In genomic region chr13:24279267-24279666, GRCh38 we compare ENCODE assay signal across 23 cellular contexts. TPM values are rescaled to one million over a fixed set of nuclear protein-coding genes. Genes with fewer than 3 reads are reported as not detected.
DNase-seq lines count a peak whose midpoint lies in the region; ATAC-seq, FAIRE-seq and TF ChIP-seq lines count a peak whose summit lies in the region.
"Had no signal": no experiment of that assay in that cellular context is flagged by ENCODE, and none has a peak within 500 bp of the region (broad histone marks: within the 10 kb centered on the region; RNA-seq: fewer than 3 reads in every experiment).

No MANE protein-coding gene starts in this region.

- peaks cover 44% of the 10 kb centered on the region for H3K36me3 Mint-ChIP-seq in activated CD4-positive, alpha-beta T cell treated with anti-CD3 and anti-CD28 coated beads, Interleukin-2, amount 10 ng/mL, durations not matched to agents 24 days and 14 days (ENCODE audit: low read depth)
- peaks cover 64% of the 10 kb centered on the region for H3K36me3 Mint-ChIP-seq in CD4-positive, alpha-beta T cell (ENCODE audit: low read depth)
- H3K36me3 Mint-ChIP-seq in astrocyte (ENCODE audit: low read depth, unreplicated experiment): peaks cover 9% of the 10 kb centered on the region
- H3K36me3 Mint-ChIP-seq in natural killer cell treated with Interleukin-12 subunit alpha and Interleukin-12 subunit beta and Interleukin-15 and Interleukin-18, amount 100 ng/mL, for 72 hours: peaks cover 6% of the 10 kb centered on the region
- H3K36me3 Mint-ChIP-seq in stimulated activated naive B cell treated with anti-CD40 and anti-IgM and Interleukin-4, amounts not matched to agents 10 μg/mL and 1 μg/mL and 100 μg/mL, for 72 hours: peaks cover 0 to 2% of the 10 kb centered on the region in 2 donors

- no peaks in the 10 kb centered on the region for H3K9me3 Mint-ChIP-seq in activated CD4-positive, alpha-beta T cell treated with anti-CD3 and anti-CD28 coated beads, Interleukin-2, amount 10 ng/mL, durations not matched to agents 24 days and 14 days
- H3K9me3 Mint-ChIP-seq in CD4-positive, alpha-beta T cell: no peaks in the 10 kb centered on the region
- no peaks in the 10 kb centered on the region for H3K9me3 Mint-ChIP-seq in astrocyte (ENCODE audit: unreplicated experiment)
- peaks cover 2% of the 10 kb centered on the region for H3K9me3 Mint-ChIP-seq in natural killer cell treated with Interleukin-12 subunit alpha and Interleukin-12 subunit beta and Interleukin-15 and Interleukin-18, amount 100 ng/mL, for 72 hours
- H3K9me3 Mint-ChIP-seq in stimulated activated naive B cell treated with anti-CD40 and anti-IgM and Interleukin-4, amounts not matched to agents 10 μg/mL and 1 μg/mL and 100 μg/mL, for 72 hours: no peaks in the 10 kb centered on the region

- ATAC-seq in CD4-positive, alpha-beta T cell (ENCODE audit: poor library complexity): no peak
- ATAC-seq in natural killer cell treated with Interleukin-12 subunit alpha and Interleukin-12 subunit beta and Interleukin-15 and Interleukin-18, amount 100 ng/mL, for 72 hours: no peak
- no peak for ATAC-seq in stimulated activated naive B cell treated with anti-CD40 and anti-IgM and Interleukin-4, amounts not matched to agents 10 μg/mL and 1 μg/mL and 100 μg/mL, for 72 hours (replicated peaks)
- ATAC-seq in HG02588 (IDR thresholded peaks at IDR 0.05; ENCODE audit: unreplicated experiment): no peak
- ATAC-seq: body of pancreas, Right ventricle myocardium inferior had no signal

- no peaks in the 10 kb centered on the region for H3K27me3 ChIP-seq in CD4-positive, alpha-beta T cell (ENCODE audit: control insufficient read depth, insufficient read depth, low read length)
- no peaks in the 10 kb centered on the region for H3K27me3 ChIP-seq in astrocyte (ENCODE audit: insufficient read depth, low read length)
- H3K27me3 ChIP-seq: BLaER1, body of pancreas, pancreas, sigmoid colon, vagina had no signal

- no peak for DNase-seq in activated CD4-positive, alpha-beta T cell treated with anti-CD3 and anti-CD28 coated beads, Interleukin-2, amount 10 ng/mL, durations not matched to agents 24 days and 14 days
- DNase-seq in activated CD4-positive, alpha-beta T cell treated with anti-CD3 and anti-CD28 coated beads for 1 hour: no peak
- DNase-seq in CD4-positive, alpha-beta T cell: no peak
- DNase-seq in astrocyte (ENCODE audit: low read depth): no peak
- DNase-seq in natural killer cell treated with Interleukin-12 subunit alpha and Interleukin-12 subunit beta and Interleukin-15 and Interleukin-18, amount 100 ng/mL, for 72 hours (ENCODE audit: low spot score): no peak
- no peak for DNase-seq in stimulated activated naive B cell treated with anti-CD40 and anti-IgM and Interleukin-4, amounts not matched to agents 10 μg/mL and 1 μg/mL and 100 μg/mL, for 72 hours
- no peak for DNase-seq in stimulated activated CD4-positive, alpha-beta T cell treated with anti-CD3 and anti-CD28 coated beads, Interleukin-4, amount 100 ng/mL, for 1 hour
- DNase-seq: body of pancreas, HCEC 1CT, NCI-H1417, NCI-H526 treated with DMSO at 0.1 percent for 48 hours, pancreas, sigmoid colon had no signal

- peaks cover 57% of the 10 kb centered on the region for H3K4me1 Mint-ChIP-seq in activated CD4-positive, alpha-beta T cell treated with anti-CD3 and anti-CD28 coated beads, Interleukin-2, amount 10 ng/mL, durations not matched to agents 24 days and 14 days
- H3K4me1 Mint-ChIP-seq in CD4-positive, alpha-beta T cell (ENCODE audit: low read depth): peaks cover 96% of the 10 kb centered on the region
- peaks cover 29% of the 10 kb centered on the region for H3K4me1 Mint-ChIP-seq in astrocyte (ENCODE audit: low read depth, unreplicated experiment)
- peaks cover 69 to 74% of the 10 kb centered on the region in 2 donors for H3K4me1 Mint-ChIP-seq in natural killer cell treated with Interleukin-12 subunit alpha and Interleukin-12 subunit beta and Interleukin-15 and Interleukin-18, amount 100 ng/mL, for 72 hours (ENCODE audit: low read depth in 2 of 2)
- H3K4me1 Mint-ChIP-seq in stimulated activated naive B cell treated with anti-CD40 and anti-IgM and Interleukin-4, amounts not matched to agents 10 μg/mL and 1 μg/mL and 100 μg/mL, for 72 hours: peaks cover 18 to 30% of the 10 kb centered on the region in 2 donors

- peak overlapping the region; percentile 78 for H3K27ac Mint-ChIP-seq in activated CD4-positive, alpha-beta T cell treated with anti-CD3 and anti-CD28 coated beads, Interleukin-2, amount 10 ng/mL, durations not matched to agents 24 days and 14 days
- peak overlapping the region; percentile 97 for H3K27ac Mint-ChIP-seq in CD4-positive, alpha-beta T cell
- H3K27ac Mint-ChIP-seq in astrocyte (ENCODE audit: unreplicated experiment): peak overlapping the region; percentile 66
- peak overlapping the region; percentile 76 to 78 for H3K27ac Mint-ChIP-seq in natural killer cell treated with Interleukin-12 subunit alpha and Interleukin-12 subunit beta and Interleukin-15 and Interleukin-18, amount 100 ng/mL, for 72 hours
- no peak overlapping the region for H3K27ac Mint-ChIP-seq in stimulated activated naive B cell treated with anti-CD40 and anti-IgM and Interleukin-4, amounts not matched to agents 10 μg/mL and 1 μg/mL and 100 μg/mL, for 72 hours

- H4K20me1 ChIP-seq in astrocyte (ENCODE audit: insufficient read depth, low read length): no peaks in the 10 kb centered on the region
- H4K20me1 ChIP-seq: BLaER1 had no signal

- H3K36me3 ChIP-seq in astrocyte (ENCODE audit: insufficient read depth, low read length): no peaks in the 10 kb centered on the region
- H3K36me3 ChIP-seq: vagina had no signal

- POLR2A ChIA-PET in CD4-positive, alpha-beta T cell (lab: Charles Lee): interaction anchor here (1.1 to 2.8 kb wide), 2 partner anchors 15 to 51 kb away, joined by 3 to 7 read pairs; no protein-coding TSS in a partner anchor

- no peak for TF ChIP-seq CTCF in CD4-positive, alpha-beta T cell (IDR thresholded peaks at IDR 0.05)
- TF ChIP-seq CTCF in astrocyte (IDR thresholded peaks at IDR 0.05; ENCODE audit: insufficient read depth, low read depth, low read length): no peak

- H3K9ac ChIP-seq in astrocyte (ENCODE audit: low read length): no peak overlapping the region
- H3K9ac ChIP-seq: BLaER1 had no signal

- FAIRE-seq in astrocyte (lab: Jason Lieb, UNC): no peak
- FAIRE-seq: colon, endothelial cell of umbilical vein, pancreas had no signal

- no peaks in the 10 kb centered on the region for H3K4me1 ChIP-seq in astrocyte (ENCODE audit: insufficient read depth, low read length)
- H3K4me1 ChIP-seq: body of pancreas, vagina had no signal

- no peak overlapping the region for H2AFZ ChIP-seq in astrocyte (ENCODE audit: low read depth, low read length)

- no peaks in the 10 kb centered on the region for H3K79me2 ChIP-seq in astrocyte (ENCODE audit: insufficient read depth, low read length)

- H3K4me2 ChIP-seq in astrocyte (ENCODE audit: low read length): no peak overlapping the region
- H3K4me2 ChIP-seq: BLaER1 had no signal

- CTCF ChIA-PET in CD4-positive, alpha-beta T cell (lab: Charles Lee): interaction anchor here (0.6 to 1.2 kb wide), 3 partner anchors 9 to 14 kb away, joined by 3 to 4 read pairs (median 3); no protein-coding TSS in a partner anchor

- no peak overlapping the region for H3K4me3 ChIP-seq in astrocyte (ENCODE audit: insufficient read depth, low read depth, low read length)
- H3K4me3 ChIP-seq: BLaER1, body of pancreas, pancreas, sigmoid colon, vagina had no signal

- intact Hi-C loops in activated CD4-positive, alpha-beta T cell treated with anti-CD3 and anti-CD28 coated beads, Interleukin-2, amount 10 ng/mL, durations not matched to agents 24 days and 14 days (cut with micrococcal nuclease): loop anchor here (10.0 kb wide), 1 partner anchor 1006 kb away; the partner anchor contains the start of gene MTMR6
- intact Hi-C loops in CD4-positive, alpha-beta T cell (cut with DNase I, micrococcal nuclease): loop anchor here in 1 of 2 experiments (10.0 kb wide), 1 partner anchor 1006 kb away; the partner anchor contains the start of gene MTMR6

- no peaks in the 10 kb centered on the region for H3K27me3 Mint-ChIP-seq in activated CD4-positive, alpha-beta T cell treated with anti-CD3 and anti-CD28 coated beads, Interleukin-2, amount 10 ng/mL, durations not matched to agents 24 days and 14 days
- no peaks in the 10 kb centered on the region for H3K27me3 Mint-ChIP-seq in CD4-positive, alpha-beta T cell
- no peaks in the 10 kb centered on the region for H3K27me3 Mint-ChIP-seq in astrocyte (ENCODE audit: low read depth, unreplicated experiment)
- H3K27me3 Mint-ChIP-seq in natural killer cell treated with Interleukin-12 subunit alpha and Interleukin-12 subunit beta and Interleukin-15 and Interleukin-18, amount 100 ng/mL, for 72 hours: no peaks in the 10 kb centered on the region
- no peaks in the 10 kb centered on the region for H3K27me3 Mint-ChIP-seq in stimulated activated naive B cell treated with anti-CD40 and anti-IgM and Interleukin-4, amounts not matched to agents 10 μg/mL and 1 μg/mL and 100 μg/mL, for 72 hours

- H3K4me3 Mint-ChIP-seq in activated CD4-positive, alpha-beta T cell treated with anti-CD3 and anti-CD28 coated beads, Interleukin-2, amount 10 ng/mL, durations not matched to agents 24 days and 14 days: peak overlapping the region; percentile 32
- no peak overlapping the region for H3K4me3 Mint-ChIP-seq in CD4-positive, alpha-beta T cell
- peak overlapping the region; percentile 42 for H3K4me3 Mint-ChIP-seq in astrocyte (ENCODE audit: unreplicated experiment)
- peak overlapping the region; percentile 34 for H3K4me3 Mint-ChIP-seq in natural killer cell treated with Interleukin-12 subunit alpha and Interleukin-12 subunit beta and Interleukin-15 and Interleukin-18, amount 100 ng/mL, for 72 hours
- no peak overlapping the region for H3K4me3 Mint-ChIP-seq in stimulated activated naive B cell treated with anti-CD40 and anti-IgM and Interleukin-4, amounts not matched to agents 10 μg/mL and 1 μg/mL and 100 μg/mL, for 72 hours

- H3K9me3 ChIP-seq in CD4-positive, alpha-beta T cell (ENCODE audit: control insufficient read depth, low read length): no peaks in the 10 kb centered on the region
- H3K9me3 ChIP-seq in astrocyte (ENCODE audit: insufficient read depth, low read depth, low read length): no peaks in the 10 kb centered on the region
- H3K9me3 ChIP-seq: BLaER1, body of pancreas, pancreas, sigmoid colon, vagina had no signal

- H3K27ac ChIP-seq in CD4-positive, alpha-beta T cell (ENCODE audit: low read depth, low read length): no peak overlapping the region
- no peak overlapping the region for H3K27ac ChIP-seq in astrocyte (ENCODE audit: low read depth, low read length)
- H3K27ac ChIP-seq: BLaER1, pancreas, sigmoid colon, vagina, VCaP had no signal

RNA-seq across cellular contexts. Expression of gene C1QTNF9, which starts 30.1 kb away (rescaled TPM):
- 0.09 TPM in 1 of 2 replicates, not detected in the other for total RNA-seq in activated CD4-positive, alpha-beta T cell treated with anti-CD3 and anti-CD28 coated beads, Interleukin-2, amount 10 ng/mL, durations not matched to agents 24 days and 14 days
- not detected for total RNA-seq in CD4-positive, alpha-beta T cell
- not detected in 2 replicates for total RNA-seq in astrocyte
- total RNA-seq in natural killer cell treated with Interleukin-12 subunit alpha and Interleukin-12 subunit beta and Interleukin-15 and Interleukin-18, amount 100 ng/mL, for 72 hours: under 1 TPM in 1 of 2 donors, not detected in 1; 0.39 TPM
- total RNA-seq: A172, endothelial cell of umbilical vein, LHCN-M2, myocyte, vagina had no signal

Comparison
In these comparisons a context has a peak if more than half of its experiments do, and no peak if none do; other contexts are left out.
1. H3K4me3 Mint-ChIP-seq: peak in activated CD4-positive, alpha-beta T cell treated with anti-CD3 and anti-CD28 coated beads, Interleukin-2, amount 10 ng/mL, durations not matched to agents 24 days and 14 days (single experiment), astrocyte (single experiment) and natural killer cell treated with Interleukin-12 subunit alpha and Interleukin-12 subunit beta and Interleukin-15 and Interleukin-18, amount 100 ng/mL, for 72 hours (single experiment); none in CD4-positive, alpha-beta T cell (single experiment) and stimulated activated naive B cell treated with anti-CD40 and anti-IgM and Interleukin-4, amounts not matched to agents 10 μg/mL and 1 μg/mL and 100 μg/mL, for 72 hours (0 of 2).